18 cellular contexts compared by ENCODE assay signal in genomic region chr22:27212081-27212480, GRCh38.
DNase-seq lines count a peak whose midpoint lies in the region; ATAC-seq, FAIRE-seq and TF ChIP-seq lines count a peak whose summit lies in the region.
"Had no signal": no experiment of that assay in that cellular context is flagged by ENCODE, and none has a peak within 500 bp of the region (broad histone marks: within the 10 kb centered on the region; RNA-seq: fewer than 3 reads in every experiment).

No MANE protein-coding gene starts in this region.

- H2AFZ ChIP-seq in IMR-90 (replicated peaks; ENCODE audit: low read length, poor library complexity) (no peak overlapping the region), mesenchymal stem cell (ENCODE audit: low read depth, low read length) (no peak overlapping the region)

- H2BK120ac ChIP-seq in IMR-90 (ENCODE audit: low read depth, low read length): peak overlapping the region; percentile 15; the same call in 1 of the 2 replicates
- H2BK120ac ChIP-seq in mesenchymal stem cell (ENCODE audit: low read depth, low read length): peak overlapping the region; percentile 71

- H3K14ac ChIP-seq in IMR-90 (replicated peaks; ENCODE audit: low read depth, low read length) (no peak overlapping the region; the same call in 1 of the 2 replicates), mesenchymal stem cell (ENCODE audit: low read length in 2 of 2) (no peak overlapping the region)

- H4K8ac ChIP-seq in IMR-90 (ENCODE audit: low read depth in 2 of 2, low read length in 2 of 2) (no peak overlapping the region; a peak in 1 of 4 replicates), mesenchymal stem cell (ENCODE audit: low read length) (no peak overlapping the region)

- H3K23ac ChIP-seq in IMR-90 (ENCODE audit: low read depth, low read length): no peak overlapping the region
- no peak overlapping the region for H3K23ac ChIP-seq in mesenchymal stem cell (ENCODE audit: low read length in 2 of 2)

- no peak for TF ChIP-seq CTCF in IMR-90 (conservative IDR thresholded peaks at IDR 0.05; ENCODE audit: low read depth, low read length)
- TF ChIP-seq CTCF in choroid plexus epithelial cell (conservative IDR thresholded peaks at IDR 0.05; ENCODE audit: low read depth, low read length): no peak
- TF ChIP-seq CTCF in pancreas (IDR thresholded peaks at IDR 0.05): no peak
- no peak for TF ChIP-seq CTCF in GM20000 (IDR thresholded peaks at IDR 0.05; ENCODE audit: extremely low read depth, missing control alignments)

- H3K9me3 ChIP-seq in IMR-90 (ENCODE audit: control insufficient read depth, insufficient read depth, low read length): no peaks in the 10 kb centered on the region
- no peaks in the 10 kb centered on the region for H3K9me3 ChIP-seq in mesenchymal stem cell (ENCODE audit: control insufficient read depth, low read length)
- H3K9me3 ChIP-seq in stomach smooth muscle (ENCODE audit: control insufficient read depth in 2 of 2, low read length in 2 of 2): peaks cover 0 to 9% of the 10 kb centered on the region in 2 donors
- no peaks in the 10 kb centered on the region for H3K9me3 ChIP-seq in pancreas

- no peak overlapping the region for H3K4me2 ChIP-seq in IMR-90 (ENCODE audit: low read depth, low read length)
- no peak overlapping the region for H3K4me2 ChIP-seq in mesenchymal stem cell (ENCODE audit: low read length, poor library complexity, severe bottlenecking)

- no peak overlapping the region for H4K5ac ChIP-seq in IMR-90 (ENCODE audit: low read depth, low read length)

- no peak overlapping the region for H2BK20ac ChIP-seq in IMR-90 (ENCODE audit: low read depth, low read length)

- ATAC-seq in IMR-90 (ENCODE audit: low read depth) (no peak), pancreas (no peak), HG03139 (IDR thresholded peaks at IDR 0.05; ENCODE audit: unreplicated experiment) (no peak)
- ATAC-seq: WTC11 had no signal

- dilution Hi-C loops in IMR-90 (cut with HindIII; ENCODE audit: low sequenced_read_pairs, unreplicated experiment): no loop called here

- no peak overlapping the region for H2AK5ac ChIP-seq in IMR-90 (ENCODE audit: low read depth, low read length)
- H2AK5ac ChIP-seq in mesenchymal stem cell (ENCODE audit: low read length, severe bottlenecking): peak overlapping the region; percentile 33

- no TSS peak for BruUV-seq in IMR-90 (replicated peaks; lab: Mats Ljungman, UMichigan)

- H3K4me3 ChIP-seq in IMR-90 (ENCODE audit: insufficient read depth, low read depth, low read length) (no peak overlapping the region), choroid plexus epithelial cell (ENCODE audit: low read depth, low read length) (no peak overlapping the region), mesenchymal stem cell (ENCODE audit: insufficient read depth in 1 of 2, low read depth in 1 of 2, low read length in 2 of 2) (no peak overlapping the region), stomach smooth muscle (ENCODE audit: low read length in 2 of 2) (peak overlapping the region; percentile 5 to 8), pancreas (no peak overlapping the region)

- H3K4ac ChIP-seq in IMR-90 (ENCODE audit: low read depth, low read length) (0 out of 2 replicates have a peak overlapping the region, but pooled peaks have one; percentile 7), mesenchymal stem cell (ENCODE audit: low read depth in 1 of 2, low read length in 2 of 2) (peak overlapping the region in 1 of 2 experiments; percentile 79)

- H3K27ac ChIP-seq in IMR-90 (ENCODE audit: insufficient read depth, low read length): no peak overlapping the region
- H3K27ac ChIP-seq in mesenchymal stem cell (ENCODE audit: low read length, poor library complexity, severe bottlenecking): no peak overlapping the region
- peak overlapping the region; percentile 75 for H3K27ac ChIP-seq in stomach smooth muscle (ENCODE audit: low read length)
- H3K27ac ChIP-seq in pancreas: peak overlapping the region in 1 of 4 donors; percentile 39

- CTCF ChIA-PET in IMR-90 (lab: Yijun Ruan, JAX): interaction anchor here (0.9 to 1.0 kb wide), 2 partner anchors 9 to 11 kb away, joined by 3 read pairs; no protein-coding TSS in a partner anchor

- DNase-seq in IMR-90 (no peak), choroid plexus epithelial cell (ENCODE audit: low read depth) (peak; percentile 33), mesenchymal stem cell (no peak), hepatic stellate cell (ENCODE audit: low spot score) (no peak), pancreas (no peak), GM20000 (ENCODE audit: low spot score) (no peak)
- DNase-seq: activated CD4-positive, alpha-beta memory T cell treated with anti-CD3 and anti-CD28 coated beads, Interleukin-2, amount 10 ng/mL, durations not matched to agents 7 days and 5 days; activated naive CD4-positive, alpha-beta T cell treated with anti-CD3 and anti-CD28 coated beads, Interleukin-2, amount 10 ng/mL, durations not matched to agents 7 days and 5 days; activated T-cell treated with anti-CD3 and anti-CD28 coated beads, Interleukin-2, amount 50 U/mL, for 24 hours; glutamatergic neuron; H7; immature natural killer cell; NCI-H1694 treated with DMSO at 0.1 percent for 48 hours; NCI-H2227 treated with DMSO at 0.1 percent for 48 hours had no signal

- no peak for TF ChIP-seq RAD21 in IMR-90 (IDR thresholded peaks at IDR 0.05; ENCODE audit: low read length)

- H3K56ac ChIP-seq in IMR-90 (ENCODE audit: extremely low read depth, insufficient read depth, low read length): peak overlapping the region; percentile 27; the same call in 1 of the 2 replicates

- H4K91ac ChIP-seq in IMR-90 (ENCODE audit: insufficient read depth, low read depth, low read length): no peak overlapping the region
- no peak overlapping the region for H4K91ac ChIP-seq in mesenchymal stem cell (ENCODE audit: low read length)

- H3K27me3 ChIP-seq in IMR-90 (ENCODE audit: control insufficient read depth, insufficient read depth, low read length) (peaks cover 12% of the 10 kb centered on the region), mesenchymal stem cell (ENCODE audit: control insufficient read depth in 1 of 2, insufficient read depth in 1 of 2, low read length in 2 of 2) (peaks cover 0 to 63% of the 10 kb centered on the region in 2 experiments), stomach smooth muscle (ENCODE audit: control insufficient read depth in 1 of 2, insufficient read depth in 2 of 2, low read length in 2 of 2) (no peaks in the 10 kb centered on the region), pancreas (no peaks in the 10 kb centered on the region)

- POLR2A ChIA-PET in IMR-90 (lab: Charles Lee; ENCODE audit: unreplicated experiment): no interaction called here

- H3K79me1 ChIP-seq in IMR-90 (ENCODE audit: low read depth in 1 of 2, low read length in 2 of 2) (no peaks in the 10 kb centered on the region), mesenchymal stem cell (replicated peaks; ENCODE audit: low read length, poor library complexity, severe bottlenecking) (no peaks in the 10 kb centered on the region)

- no peak overlapping the region for H2BK5ac ChIP-seq in IMR-90 (ENCODE audit: low read depth, low read length, poor library complexity, severe bottlenecking)
- no peak overlapping the region for H2BK5ac ChIP-seq in mesenchymal stem cell (ENCODE audit: low read depth, low read length, poor library complexity, severe bottlenecking)

- in situ Hi-C loops in IMR-90 (cut with MboI; ENCODE audit: low sequenced_read_pairs): no loop called here

- peak overlapping the region in 1 of 2 experiments; percentile 57 for H2BK12ac ChIP-seq in mesenchymal stem cell (ENCODE audit: low read length in 2 of 2)

- H2BK15ac ChIP-seq in IMR-90 (ENCODE audit: low read depth, low read length) (no peak overlapping the region), mesenchymal stem cell (ENCODE audit: low read depth, poor library complexity, severe bottlenecking) (no peak overlapping the region)

- peaks cover 11% of the 10 kb centered on the region; the same call in 1 of the 2 replicates for H3K9me1 ChIP-seq in IMR-90 (ENCODE audit: insufficient read depth, low read length)

- peaks cover 5% of the 10 kb centered on the region; the same call in 1 of the 2 replicates for H4K20me1 ChIP-seq in IMR-90 (ENCODE audit: insufficient read depth, low read length)

- peaks cover 3% of the 10 kb centered on the region; the same call in 1 of the 2 replicates for H3K4me1 ChIP-seq in IMR-90 (ENCODE audit: control insufficient read depth, insufficient read depth, low read length)
- H3K4me1 ChIP-seq in mesenchymal stem cell (ENCODE audit: control insufficient read depth, insufficient read depth, low read depth, low read length): peaks cover 16% of the 10 kb centered on the region
- H3K4me1 ChIP-seq in stomach smooth muscle (ENCODE audit: control insufficient read depth, insufficient read depth, low read length): peaks cover 19% of the 10 kb centered on the region
- H3K4me1 ChIP-seq in pancreas: peaks cover 0 to 9% (median 5%) of the 10 kb centered on the region in 3 donors

- no peak overlapping the region for H3K18ac ChIP-seq in IMR-90 (ENCODE audit: low read depth, low read length)
- H3K18ac ChIP-seq in mesenchymal stem cell (ENCODE audit: low read depth in 1 of 2, low read length in 2 of 2): peak overlapping the region; percentile 42 to 94

- TF ChIP-seq POLR2A in IMR-90 (IDR thresholded peaks at IDR 0.05; ENCODE audit: low read depth, low read length): no peak

- no peak for FAIRE-seq in pancreas (lab: Jason Lieb, UNC)
- FAIRE-seq: GM19239 had no signal

- H3K36me3 ChIP-seq in IMR-90 (ENCODE audit: control insufficient read depth, insufficient read depth, low read length) (no peaks in the 10 kb centered on the region), mesenchymal stem cell (ENCODE audit: control insufficient read depth in 1 of 2, insufficient read depth in 2 of 2, low read depth in 1 of 2, low read length in 2 of 2) (no peaks in the 10 kb centered on the region), stomach smooth muscle (ENCODE audit: control insufficient read depth in 2 of 2, insufficient read depth in 2 of 2, low read length in 2 of 2) (no peaks in the 10 kb centered on the region), pancreas (no peaks in the 10 kb centered on the region)

- H3K9ac ChIP-seq in IMR-90 (ENCODE audit: low read depth, low read length): no peak overlapping the region
- peak overlapping the region; percentile 53 for H3K9ac ChIP-seq in mesenchymal stem cell (ENCODE audit: low read length)
- H3K9ac ChIP-seq in stomach smooth muscle (ENCODE audit: low read length in 2 of 2): peak overlapping the region; percentile 21 to 36

- no CpG with 5 or more reads among the region's 5 CpGs for WGBS in IMR-90 (ENCODE audit: extremely low coverage in 2 of 2, insufficient read length in 1 of 2), 2 experiments
- 0% methylated on average over 2 of the region's 5 CpGs for WGBS in mesenchymal stem cell
- WGBS in pancreas, 2 donors: 61 to 64% methylated on average over 5 of the region's 5 CpGs

- intact Hi-C loops in IMR-90 (cut with micrococcal nuclease) (no loop called here), pancreas (cut with DNase I) (no loop called here)

- H2AK9ac ChIP-seq in IMR-90 (replicated peaks; ENCODE audit: low read depth, low read length, poor library complexity): no peak overlapping the region

TF ChIP-seq in IMR-90, 13 proteins besides CTCF, POLR2A, EP300 and RAD21:
- no peak for TF ChIP-seq FOS (IDR thresholded peaks at IDR 0.05; ENCODE audit: low read depth, low read length)

Comparison
In these comparisons a context has a peak if more than half of its experiments do, and no peak if none do; other contexts are left out.
1. H3K4me3 ChIP-seq: peak in stomach smooth muscle (2 of 2); none in IMR-90 (single experiment), choroid plexus epithelial cell (single experiment), mesenchymal stem cell (0 of 2) and pancreas (0 of 4).